ENCODE assay signal across 13 cellular contexts in genomic region chr12:108720757-108721514, GRCh38. TPM values are rescaled to one million over a fixed set of nuclear protein-coding genes. Genes with fewer than 3 reads are reported as not detected.
A peak's percentile ranks its signal among the peaks of the same experiment; 100 is the strongest.
DNase-seq lines count a peak whose midpoint lies in the region; ATAC-seq, FAIRE-seq and TF ChIP-seq lines count a peak whose summit lies in the region.
"Had no signal": no experiment of that assay in that cellular context is flagged by ENCODE, and none has a peak within 500 bp of the region (broad histone marks: within the 10 kb centered on the region; RNA-seq: fewer than 3 reads in every experiment).

No MANE protein-coding gene starts in this region.

- peaks cover 58% of the 10 kb centered on the region for H3K4me1 ChIP-seq in HepG2 (ENCODE audit: insufficient read depth, low read length)
- H3K4me1 ChIP-seq in right lobe of liver = peaks cover 0 to 16% (median 5%) of the 10 kb centered on the region in 4 donors

- no peak overlapping the region for H3K9ac ChIP-seq in HepG2 (ENCODE audit: insufficient read depth, low read depth, low read length)

- POLR2A ChIA-PET in HepG2 (lab: Yijun Ruan, JAX) = interaction anchor here (1.1 kb wide), 1 partner anchor 10 kb away, joined by 4 read pairs; no protein-coding TSS in a partner anchor

- H3K79me2 ChIP-seq in HepG2 (ENCODE audit: insufficient read depth, low read length) = peaks cover 97% of the 10 kb centered on the region

- no peak overlapping the region for H3K4me2 ChIP-seq in HepG2 (ENCODE audit: low read depth, low read length)

- H4K20me1 ChIP-seq in HepG2 (ENCODE audit: insufficient read depth, low read length) = peaks cover 56% of the 10 kb centered on the region

- H3K36me3 ChIP-seq in HepG2 (replicated peaks in 1 of 2; ENCODE audit: control insufficient read depth in 1 of 2, insufficient read depth in 2 of 2, low read length in 2 of 2) (peaks cover 0 to 19% of the 10 kb centered on the region in 2 experiments; a peak in 3 of 5 replicates), right lobe of liver (no peaks in the 10 kb centered on the region)

- TF ChIP-seq POLR2A in HepG2 (IDR thresholded peaks at IDR 0.05; ENCODE audit: insufficient read depth in 1 of 2, low read depth in 2 of 2, low read length in 2 of 2) (no peak), right lobe of liver (IDR thresholded peaks at IDR 0.05) (no peak), lower leg skin (IDR thresholded peaks at IDR 0.05) (no peak)

- H3K27ac ChIP-seq in HepG2 (ENCODE audit: extremely low read length, insufficient read depth, low read length) (no peak overlapping the region), right lobe of liver (peak overlapping the region in 1 of 3 donors; percentile 61)

- H3K27me3 Mint-ChIP-seq in memory B cell (no peaks in the 10 kb centered on the region), immature natural killer cell (ENCODE audit: low read depth in 3 of 3) (peaks cover 0 to 2% (median 0%) of the 10 kb centered on the region in 3 donors)
- H3K27me3 Mint-ChIP-seq in activated T-helper 2 cell treated with anti-CD3 and anti-CD28 coated beads, Interferon-gamma antibody, Interleukin-2, Interleukin-4, amounts not matched to agents 10 μg/mL and 5 μg/mL and 100 μg/mL, durations not matched to agents 14 hours and 24 hours and 36 hours (ENCODE audit: low read depth) = no peaks in the 10 kb centered on the region
- H3K27me3 Mint-ChIP-seq: stimulated activated naive CD8-positive, alpha-beta T cell treated with anti-CD3 and anti-CD28 coated beads, Interleukin-15, Interleukin-2, amounts not matched to agents 100 ng/mL and 50 ng/mL, for 24 hours had no signal

- DNase-seq in HepG2 (ENCODE audit: low spot score) (no peak), right lobe of liver (no peak), dedifferentiated amniotic fluid mesenchymal stem cell (ENCODE audit: extremely low spot score) (peak; percentile 44), memory B cell (ENCODE audit: low spot score in 2 of 2) (no peak), lower leg skin (ENCODE audit: low spot score in 2 of 2) (no peak), DMS114 treated with DMSO at 0.1 percent for 48 hours (lab: John Stamatoyannopoulos, UW; ENCODE audit: unreplicated experiment) (no peak), immature natural killer cell (no peak)
- DNase-seq in activated T-helper 2 cell treated with anti-CD3 and anti-CD28 coated beads, Interferon-gamma antibody, Interleukin-2, Interleukin-4, amounts not matched to agents 10 μg/mL and 5 μg/mL and 100 μg/mL, durations not matched to agents 14 hours and 24 hours and 36 hours (ENCODE audit: low spot score) = no peak
- DNase-seq: activated CD8-positive, alpha-beta memory T cell treated with anti-CD3 and anti-CD28 coated beads, Interleukin-2, amount 50 U/mL, for 48 hours; glutamatergic neuron; GOT3; NCI-H1417 treated with DMSO at 0.1 percent for 48 hours had no signal

- CTCF ChIA-PET in HepG2 (lab: Yijun Ruan, JAX; ENCODE audit: low intra/inter-chr PET ratio, low total read pairs) = no interaction called here

- no peak overlapping the region for H2AFZ ChIP-seq in HepG2 (ENCODE audit: low read length)

- H3K27me3 ChIP-seq in HepG2 (ENCODE audit: control insufficient read depth in 1 of 2, insufficient read depth in 2 of 2, low read length in 2 of 2) = no peaks in the 10 kb centered on the region
- no peaks in the 10 kb centered on the region for H3K27me3 ChIP-seq in right lobe of liver

- TF ChIP-seq EP300 in HepG2 (IDR thresholded peaks at IDR 0.05; ENCODE audit: low read depth in 2 of 2, low read length in 2 of 2) = no peak
- TF ChIP-seq EP300 in HepG2 (CRISPR knock-in tag; IDR thresholded peaks at IDR 0.05; ENCODE audit: borderline replicate concordance) = no peak

- no TSS peak for BruUV-seq in HepG2 (replicated peaks; lab: Mats Ljungman, UMichigan)

- intact Hi-C loops in HepG2 (cut with micrococcal nuclease; ENCODE audit: unreplicated experiment) (no loop called here), right lobe of liver (cut with DNase I) (no loop called here), lower leg skin (cut with DNase I; ENCODE audit: low total_unique reads) (no loop called here)
- intact Hi-C loops in activated T-helper 2 cell treated with anti-CD3 and anti-CD28 coated beads, Interferon-gamma antibody, Interleukin-2, Interleukin-4, amounts not matched to agents 10 μg/mL and 5 μg/mL and 100 μg/mL, durations not matched to agents 14 hours and 24 hours and 36 hours (cut with micrococcal nuclease) = no loop called here

- H3K4me3 ChIP-seq in HepG2 (replicated peaks in 1 of 3; ENCODE audit: insufficient read depth in 1 of 3, low read depth in 2 of 3, low read length in 3 of 3) (no peak overlapping the region), right lobe of liver (no peak overlapping the region), lower leg skin (ENCODE audit: low read depth, poor library complexity, severe bottlenecking) (no peak overlapping the region)

- H3K36me3 Mint-ChIP-seq in memory B cell = peaks cover 9% of the 10 kb centered on the region
- H3K36me3 Mint-ChIP-seq in immature natural killer cell = peaks cover 0 to 7% (median 0%) of the 10 kb centered on the region in 3 donors
- peaks cover 3% of the 10 kb centered on the region for H3K36me3 Mint-ChIP-seq in activated T-helper 2 cell treated with anti-CD3 and anti-CD28 coated beads, Interferon-gamma antibody, Interleukin-2, Interleukin-4, amounts not matched to agents 10 μg/mL and 5 μg/mL and 100 μg/mL, durations not matched to agents 14 hours and 24 hours and 36 hours (ENCODE audit: low read depth)

- no peaks in the 10 kb centered on the region for H3K9me3 ChIP-seq in HepG2 (ENCODE audit: low read length)
- H3K9me3 ChIP-seq in right lobe of liver = no peaks in the 10 kb centered on the region

- in situ Hi-C loops in HepG2 (cut with HindIII; ENCODE audit: extremely low pct_ligation_motif_present, low pct_unique_long_range_greater_than_20kb) = no loop called here

- no peak for TF ChIP-seq CTCF in HepG2 (CRISPR knock-in tag; IDR thresholded peaks at IDR 0.05)
- TF ChIP-seq CTCF in right lobe of liver (IDR thresholded peaks at IDR 0.05) = no peak
- no peak for TF ChIP-seq CTCF in lower leg skin (IDR thresholded peaks at IDR 0.05)

- WGBS in HepG2 (ENCODE audit: low lambda C conversion rate) = 89% methylated on average over 5 of the region's 5 CpGs
- 87% methylated on average over 5 of the region's 5 CpGs for WGBS in right lobe of liver (ENCODE audit: insufficient coverage, low coverage, low lambda C conversion rate, missing lambda C conversion rate)
- 79 to 82% methylated on average over 5 of the region's 5 CpGs for WGBS in lower leg skin, 2 donors

- TF ChIP-seq RAD21 in HepG2 (CRISPR knock-in tag; IDR thresholded peaks at IDR 0.05) = no peak

- H3K9me3 Mint-ChIP-seq in memory B cell (no peaks in the 10 kb centered on the region), immature natural killer cell (no peaks in the 10 kb centered on the region)
- H3K9me3 Mint-ChIP-seq in activated T-helper 2 cell treated with anti-CD3 and anti-CD28 coated beads, Interferon-gamma antibody, Interleukin-2, Interleukin-4, amounts not matched to agents 10 μg/mL and 5 μg/mL and 100 μg/mL, durations not matched to agents 14 hours and 24 hours and 36 hours = no peaks in the 10 kb centered on the region
- H3K9me3 Mint-ChIP-seq: stimulated activated naive CD8-positive, alpha-beta T cell treated with anti-CD3 and anti-CD28 coated beads, Interleukin-15, Interleukin-2, amounts not matched to agents 100 ng/mL and 50 ng/mL, for 24 hours had no signal

- no peak for FAIRE-seq in HepG2 (lab: Jason Lieb, UNC)

- H3K27ac Mint-ChIP-seq in memory B cell (peak overlapping the region; percentile 11), immature natural killer cell (no peak overlapping the region)
- no peak overlapping the region for H3K27ac Mint-ChIP-seq in activated T-helper 2 cell treated with anti-CD3 and anti-CD28 coated beads, Interferon-gamma antibody, Interleukin-2, Interleukin-4, amounts not matched to agents 10 μg/mL and 5 μg/mL and 100 μg/mL, durations not matched to agents 14 hours and 24 hours and 36 hours
- H3K27ac Mint-ChIP-seq: stimulated activated naive CD8-positive, alpha-beta T cell treated with anti-CD3 and anti-CD28 coated beads, Interleukin-15, Interleukin-2, amounts not matched to agents 100 ng/mL and 50 ng/mL, for 24 hours had no signal

- H3K4me1 Mint-ChIP-seq in memory B cell (peaks cover 55% of the 10 kb centered on the region), immature natural killer cell (peaks cover 22 to 25% of the 10 kb centered on the region in 2 donors)
- H3K4me1 Mint-ChIP-seq in activated T-helper 2 cell treated with anti-CD3 and anti-CD28 coated beads, Interferon-gamma antibody, Interleukin-2, Interleukin-4, amounts not matched to agents 10 μg/mL and 5 μg/mL and 100 μg/mL, durations not matched to agents 14 hours and 24 hours and 36 hours (ENCODE audit: low read depth) = peaks cover 31% of the 10 kb centered on the region

- ATAC-seq in HepG2 (peak; percentile 20; the same call in 1 of the 3 replicates), right lobe of liver (no peak), memory B cell (ENCODE audit: low read depth) (no peak)

- H3K4me3 Mint-ChIP-seq in memory B cell (no peak overlapping the region), immature natural killer cell (no peak overlapping the region)
- H3K4me3 Mint-ChIP-seq in activated T-helper 2 cell treated with anti-CD3 and anti-CD28 coated beads, Interferon-gamma antibody, Interleukin-2, Interleukin-4, amounts not matched to agents 10 μg/mL and 5 μg/mL and 100 μg/mL, durations not matched to agents 14 hours and 24 hours and 36 hours (ENCODE audit: low read depth) = no peak overlapping the region
- H3K4me3 Mint-ChIP-seq: stimulated activated naive CD8-positive, alpha-beta T cell treated with anti-CD3 and anti-CD28 coated beads, Interleukin-15, Interleukin-2, amounts not matched to agents 100 ng/mL and 50 ng/mL, for 24 hours had no signal

RNA-seq across cellular contexts. Expression of gene CORO1C, which starts 10.4 kb away (rescaled TPM):
- total RNA-seq in HepG2 (2016; rRNA removed; fragmentation: Illumina TruSeq; extraction: Trizol) (73.7 and 128 TPM in 2 replicates), right lobe of liver (100 to 1,000 TPM in 1 of 6 experiments, 10 to 100 TPM in 5; 36.6 to 100 (median 57.5) TPM), lower leg skin (100 to 1,000 TPM in 3 of 4 donors, 10 to 100 TPM in 1; 86.5 to 193 (median 146) TPM)
- 21.0 and 28.0 TPM in 2 replicates for total RNA-seq in HepG2 (2016; cell fraction: cytosol; rRNA removed; fragmentation: Illumina TruSeq; extraction: Trizol; ENCODE audit: low read depth)
- total RNA-seq in HepG2 (2016; cell fraction: insoluble cytoplasmic fraction; rRNA removed; fragmentation: Illumina TruSeq; extraction: Trizol) = 70.7 and 135 TPM in 2 replicates
- 29.9 and 30.4 TPM in 2 replicates for total RNA-seq in HepG2 (2016; cell fraction: membrane; rRNA removed; fragmentation: Illumina TruSeq; extraction: Trizol)
- 66.4 and 67.4 TPM in 2 replicates for total RNA-seq in HepG2 (2016; cell fraction: nucleus; rRNA removed; fragmentation: Illumina TruSeq; extraction: Trizol)
- polyA plus RNA-seq in HepG2 (2011; rRNA removed) (116 and 131 TPM in 2 replicates), immature natural killer cell (10 to 100 TPM; 31.8 to 80.0 (median 32.1) TPM)
- polyA plus RNA-seq in HepG2 (2011; cell fraction: cytosol; rRNA removed) = 95.2 and 104 TPM in 2 replicates
- polyA plus RNA-seq in HepG2 (2011; cell fraction: nucleus; rRNA removed) = 66.8 and 86.4 TPM in 2 replicates
- 68.8 and 74.2 TPM in 2 replicates for polyA plus RNA-seq in HepG2 (2012)
- polyA plus RNA-seq in HepG2 (2016; cell fraction: cytosol; fragmentation: Illumina TruSeq; extraction: Trizol; ENCODE audit: low read depth) = 5.3 and 6.6 TPM in 2 replicates
- polyA plus RNA-seq in HepG2 (2016; cell fraction: insoluble cytoplasmic fraction; fragmentation: Illumina TruSeq; extraction: Trizol; ENCODE audit: low read depth) = 202 and 219 TPM in 2 replicates
- polyA plus RNA-seq in HepG2 (2016; cell fraction: membrane; fragmentation: Illumina TruSeq; extraction: Trizol; ENCODE audit: low read depth) = 17.3 and 18.7 TPM in 2 replicates
- 93.1 and 94.0 TPM in 2 replicates for polyA plus RNA-seq in HepG2 (2016; cell fraction: nucleus; fragmentation: Illumina TruSeq; extraction: Trizol; ENCODE audit: insufficient read depth, low read depth)
- polyA minus RNA-seq in HepG2 (2011; rRNA and poly(A)+ RNA removed; ENCODE audit: low replicate concordance) = 321 and 493 TPM in 2 replicates
- polyA minus RNA-seq in HepG2 (2011; cell fraction: cytosol; rRNA and poly(A)+ RNA removed) = 108 and 148 TPM in 2 replicates
- polyA minus RNA-seq in HepG2 (2011; cell fraction: nucleus; rRNA and poly(A)+ RNA removed) = 132 and 144 TPM in 2 replicates
- total RNA-seq in activated T-helper 2 cell treated with anti-CD3 and anti-CD28 coated beads, Interferon-gamma antibody, Interleukin-2, Interleukin-4, amounts not matched to agents 10 μg/mL and 5 μg/mL and 100 μg/mL, durations not matched to agents 14 hours and 24 hours and 36 hours = 81.5 and 88.8 TPM in 2 replicates
